11 cellular contexts compared by ENCODE assay signal in genomic region chr1:150979723-150980056, GRCh38. TPM values are rescaled to one million over a fixed set of nuclear protein-coding genes. Genes with fewer than 3 reads are reported as not detected.
DNase-seq lines count a peak whose midpoint lies in the region; ATAC-seq and TF ChIP-seq lines count a peak whose summit lies in the region.
"Had no signal": no experiment of that assay in that cellular context is flagged by ENCODE, and none has a peak within 500 bp of the region (broad histone marks: within the 10 kb centered on the region; RNA-seq: fewer than 3 reads in every experiment).

No MANE protein-coding gene starts in this region.

- DNase-seq in GM23248 (no peak), WTC11 (ENCODE audit: low spot score) (no peak), Ammon's horn (ENCODE audit: low spot score) (no peak), AML-193 (lab: John Stamatoyannopoulos, UW) (no peak), left cardiac atrium (no peak), ACHN (no peak)

- H3K9me3 Mint-ChIP-seq in WTC11: no peaks in the 10 kb centered on the region
- H3K9me3 Mint-ChIP-seq: immature natural killer cell had no signal

- H3K4me1 ChIP-seq in ACC112 (ENCODE audit: control insufficient read depth, insufficient read depth, low read length, unreplicated experiment) (peaks cover 52% of the 10 kb centered on the region), GM23248 (ENCODE audit: insufficient read depth) (peaks cover 42% of the 10 kb centered on the region), muscle layer of duodenum (ENCODE audit: control insufficient read depth in 1 of 2, insufficient read depth in 2 of 2, low read length in 2 of 2) (peaks cover 6% of the 10 kb centered on the region in 2 donors)

- peak overlapping the region; percentile 54 for H3K4me2 ChIP-seq in GM23248 (ENCODE audit: unreplicated experiment)

- no peaks in the 10 kb centered on the region for H4K20me1 ChIP-seq in GM23248 (ENCODE audit: insufficient read depth)

- POLR2A ChIA-PET in WTC11 (lab: Charles Lee): interaction anchor here (0.8 kb wide), 1 partner anchor 27 kb away, joined by 3 read pairs; the partner anchor contains the start of gene MINDY1

- CTCF ChIA-PET in WTC11 (lab: Charles Lee): interaction anchor here (0.5 to 10.3 kb wide), 12 partner anchors 9 to 134 kb away, joined by 3 to 109 read pairs (median 6); partner anchors contain the start of gene MINDY1

- H3K4me1 Mint-ChIP-seq in WTC11: peaks cover 54% of the 10 kb centered on the region

- H2AFZ ChIP-seq in ACC112 (ENCODE audit: low read length, unreplicated experiment): peak overlapping the region; percentile 94
- H2AFZ ChIP-seq in GM23248: no peak overlapping the region

- H3K9ac ChIP-seq in GM23248: peak overlapping the region; percentile 49

- WGBS in GM23248 (ENCODE audit: low coverage in 1 of 2, low lambda C conversion rate in 2 of 2, missing lambda C conversion rate in 2 of 2), 2 experiments: 0 to 2% methylated on average over 5 of the region's 5 CpGs

- peaks cover 3% of the 10 kb centered on the region; the same call in 1 of the 2 replicates for H3K27me3 Mint-ChIP-seq in WTC11 (ENCODE audit: low read depth)

- no peaks in the 10 kb centered on the region for H3K79me2 ChIP-seq in ACC112 (ENCODE audit: control insufficient read depth, insufficient read depth, low read length, unreplicated experiment)
- H3K79me2 ChIP-seq in GM23248 (ENCODE audit: insufficient read depth): no peaks in the 10 kb centered on the region

- H3K27ac Mint-ChIP-seq in WTC11: peak overlapping the region; percentile 41; the same call in 1 of the 2 replicates

- no peaks in the 10 kb centered on the region for H3K36me3 Mint-ChIP-seq in WTC11
- H3K36me3 Mint-ChIP-seq: immature natural killer cell had no signal

- no peaks in the 10 kb centered on the region for H3K27me3 ChIP-seq in ACC112 (ENCODE audit: insufficient read depth, low read length)
- H3K27me3 ChIP-seq in GM23248 (replicated peaks; ENCODE audit: insufficient read depth): no peaks in the 10 kb centered on the region
- H3K27me3 ChIP-seq in muscle layer of duodenum (ENCODE audit: low read depth, low read length): no peaks in the 10 kb centered on the region
- H3K27me3 ChIP-seq: esophagus muscularis mucosa, uterus had no signal

- H3K4me3 ChIP-seq in ACC112 (ENCODE audit: low read depth, low read length): peak overlapping the region; percentile 49; the same call in 1 of the 2 replicates
- H3K4me3 ChIP-seq in GM23248: no peak overlapping the region
- peak overlapping the region; percentile 47 to 58 for H3K4me3 ChIP-seq in muscle layer of duodenum (ENCODE audit: low read depth in 1 of 2, low read length in 2 of 2)
- H3K4me3 ChIP-seq: uterus had no signal

- ATAC-seq in WTC11 (no peak), left cardiac atrium (no peak)

- H3F3A ChIP-seq in GM23248 (ENCODE audit: insufficient read depth): peaks cover 16% of the 10 kb centered on the region

- intact Hi-C loops in left cardiac atrium (cut with DNase I): loop anchor here in 1 of 2 donors (2.0 to 10.0 kb wide), 2 partner anchors 23 to 55 kb away; partner anchors contain the start of gene SETDB1

- H3K36me3 ChIP-seq in ACC112 (ENCODE audit: insufficient read depth, low read length) (no peaks in the 10 kb centered on the region), GM23248 (ENCODE audit: low read depth) (no peaks in the 10 kb centered on the region), muscle layer of duodenum (ENCODE audit: control insufficient read depth in 1 of 2, insufficient read depth in 2 of 2, low read length in 2 of 2) (no peaks in the 10 kb centered on the region)
- H3K36me3 ChIP-seq: esophagus muscularis mucosa, uterus had no signal

- in situ Hi-C loops in GM23248 (cut with MboI): no loop called here
- in situ Hi-C loops in ACHN (cut with HindIII; ENCODE audit: low pct_ligation_motif_present, low pct_unique_long_range_greater_than_20kb, low sequenced_read_pairs): no loop called here

- H3K9me2 ChIP-seq in GM23248 (ENCODE audit: insufficient read depth): no peaks in the 10 kb centered on the region

- no peak overlapping the region for H3K4me3 Mint-ChIP-seq in WTC11

- H3K9me3 ChIP-seq in GM23248 (ENCODE audit: low read depth): no peaks in the 10 kb centered on the region
- no peaks in the 10 kb centered on the region for H3K9me3 ChIP-seq in muscle layer of duodenum (ENCODE audit: control insufficient read depth in 1 of 2, low read length in 2 of 2)
- H3K9me3 ChIP-seq: esophagus muscularis mucosa, uterus had no signal

- no peak overlapping the region for H3K27ac ChIP-seq in ACC112 (ENCODE audit: low read depth, low read length)
- peak overlapping the region; percentile 54 for H3K27ac ChIP-seq in GM23248
- H3K27ac ChIP-seq in muscle layer of duodenum (ENCODE audit: low read length): no peak overlapping the region

- TF ChIP-seq CTCF in WTC11 (IDR thresholded peaks at IDR 0.05): no peak; the same call in 1 of the 2 replicates

TF ChIP-seq in WTC11, 78 proteins besides CTCF, POLR2A, EP300 and RAD21 (continues in another document):
- TF ChIP-seq ATF2 (CRISPR knock-in tag; IDR thresholded peaks at IDR 0.05; ENCODE audit: borderline replicate concordance, low read depth) (no peak), ETV6 (CRISPR knock-in tag; IDR thresholded peaks at IDR 0.05) (no peak), SMAD3 (CRISPR knock-in tag; IDR thresholded peaks at IDR 0.05; ENCODE audit: borderline replicate concordance) (no peak), ZNF138 (CRISPR knock-in tag; conservative IDR thresholded peaks at IDR 0.05) (no peak), STAT6 (CRISPR knock-in tag; conservative IDR thresholded peaks at IDR 0.05; ENCODE audit: low read depth) (no peak)

RNA-seq across cellular contexts. Expression of gene ANXA9, which starts 2.4 kb away (rescaled TPM):
- total RNA-seq in GM23248 (2014; rRNA removed; shearing (Covaris generic)): not detected in 2 replicates
- 0.16 and 0.26 TPM in 2 replicates for polyA plus RNA-seq in GM23248 (2016; fragmentation: Nextera tagmentation; extraction: Ambion mirVana)
- total RNA-seq in WTC11 (2021) (1.5 to 1.6 TPM (median 1.6 TPM) in 3 replicates), left cardiac atrium (under 1 TPM; 0.15 to 0.44 TPM)
- polyA plus RNA-seq: immature natural killer cell had no signal

RNA-seq across cellular contexts. Expression of gene CERS2, which starts 5.1 kb away (rescaled TPM):
- total RNA-seq in GM23248 (2014; rRNA removed; shearing (Covaris generic)): 124 and 148 TPM in 2 replicates
- polyA plus RNA-seq in GM23248 (2016; fragmentation: Nextera tagmentation; extraction: Ambion mirVana): 201 and 202 TPM in 2 replicates
- total RNA-seq in WTC11 (2021) (182 to 203 TPM (median 200 TPM) in 3 replicates), left cardiac atrium (100 to 1,000 TPM in 1 of 2 donors, 10 to 100 TPM in 1; 72.0 to 105 TPM)

RNA-seq across cellular contexts. Expression of gene MINDY1, which starts 27.0 kb away (rescaled TPM):
- total RNA-seq in GM23248 (2014; rRNA removed; shearing (Covaris generic)): 7.7 and 9.1 TPM in 2 replicates
- 4.6 and 6.1 TPM in 2 replicates for polyA plus RNA-seq in GM23248 (2016; fragmentation: Nextera tagmentation; extraction: Ambion mirVana)
- total RNA-seq in WTC11 (2021) (10.1 to 11.2 TPM (median 11.0 TPM) in 3 replicates), left cardiac atrium (10 to 100 TPM; 32.2 to 36.2 TPM)

RNA-seq across cellular contexts. Expression of gene PRUNE1, which starts 28.6 kb away (rescaled TPM):
- 7.2 and 10.5 TPM in 2 replicates for total RNA-seq in GM23248 (2014; rRNA removed; shearing (Covaris generic))
- 9.0 and 10.8 TPM in 2 replicates for polyA plus RNA-seq in GM23248 (2016; fragmentation: Nextera tagmentation; extraction: Ambion mirVana)
- total RNA-seq in WTC11 (2021): 24.5 to 29.6 TPM (median 28.5 TPM) in 3 replicates
- total RNA-seq in left cardiac atrium: 10 to 100 TPM; 33.1 to 36.6 TPM

RNA-seq across cellular contexts. Expression of gene SETDB1, which starts 53.5 kb away (rescaled TPM):
- 21.4 and 30.2 TPM in 2 replicates for total RNA-seq in GM23248 (2014; rRNA removed; shearing (Covaris generic))
- 9.7 and 10.2 TPM in 2 replicates for polyA plus RNA-seq in GM23248 (2016; fragmentation: Nextera tagmentation; extraction: Ambion mirVana)
- total RNA-seq in WTC11 (2021) (48.1 to 53.1 TPM (median 48.8 TPM) in 3 replicates), left cardiac atrium (10 to 100 TPM; 16.3 to 19.9 TPM)
